Comparison of ENCODE assay signal across 17 cellular contexts in genomic region chr9:37931586-37931985, GRCh38. TPM values are rescaled to one million over a fixed set of nuclear protein-coding genes. Genes with fewer than 3 reads are reported as not detected.
DNase-seq lines count a peak whose midpoint lies in the region; ATAC-seq, FAIRE-seq and TF ChIP-seq lines count a peak whose summit lies in the region.
"Had no signal": no experiment of that assay in that cellular context is flagged by ENCODE, and none has a peak within 500 bp of the region (broad histone marks: within the 10 kb centered on the region; RNA-seq: fewer than 3 reads in every experiment).

No MANE protein-coding gene starts in this region.

- no peak overlapping the region for H3K4me2 ChIP-seq in endothelial cell of umbilical vein (ENCODE audit: insufficient read depth, low read length)
- H3K4me2 ChIP-seq: BLaER1 had no signal

- no peaks in the 10 kb centered on the region for H4K20me1 ChIP-seq in endothelial cell of umbilical vein (replicated peaks; ENCODE audit: control insufficient read depth, extremely low read depth, insufficient read depth, low read length)
- H4K20me1 ChIP-seq: BLaER1 had no signal

- POLR2A ChIA-PET in endothelial cell of umbilical vein (lab: Charles Lee), result no interaction called here

- no peaks in the 10 kb centered on the region for H3K36me3 ChIP-seq in endothelial cell of umbilical vein (ENCODE audit: control insufficient read depth in 2 of 2, extremely low read depth in 1 of 2, insufficient read depth in 2 of 2, low read length in 2 of 2)
- H3K36me3 ChIP-seq: BLaER1 had no signal

- peaks cover 2% of the 10 kb centered on the region for H3K79me2 ChIP-seq in endothelial cell of umbilical vein (ENCODE audit: control insufficient read depth, insufficient read depth, low read length)

- H2AFZ ChIP-seq in endothelial cell of umbilical vein (ENCODE audit: low read depth, low read length), result no peak overlapping the region

- no peaks in the 10 kb centered on the region for H3K27me3 ChIP-seq in endothelial cell of umbilical vein (ENCODE audit: control insufficient read depth in 2 of 2, insufficient read depth in 2 of 2, low read length in 2 of 2)
- no peaks in the 10 kb centered on the region for H3K27me3 ChIP-seq in foreskin keratinocyte
- H3K27me3 ChIP-seq: BLaER1 had no signal

- BruUV-seq in endothelial cell of umbilical vein (replicated peaks; lab: Mats Ljungman, UMichigan), result no TSS peak

- TF ChIP-seq CTCF in AG10803 (conservative IDR thresholded peaks at IDR 0.05; ENCODE audit: low read length) (no peak), endothelial cell of umbilical vein (IDR thresholded peaks at IDR 0.05; ENCODE audit: extremely low read depth in 1 of 2, insufficient read depth in 1 of 2, low read depth in 1 of 2, low read length in 2 of 2) (no peak), foreskin keratinocyte (conservative IDR thresholded peaks at IDR 0.05) (no peak)

- no peak for TF ChIP-seq POLR2A in endothelial cell of umbilical vein (IDR thresholded peaks at IDR 0.05; ENCODE audit: low read depth, low read length)

- intact Hi-C loops in endothelial cell of umbilical vein (cut with micrococcal nuclease), result no loop called here
- intact Hi-C loops in posterior cingulate gyrus (cut with DNase I), result no loop called here

- H3K4me3 ChIP-seq in AG10803 (ENCODE audit: low read length) (no peak overlapping the region), endothelial cell of umbilical vein (replicated peaks in 1 of 3; ENCODE audit: insufficient read depth in 1 of 3, low read depth in 1 of 3, low read length in 3 of 3) (no peak overlapping the region)
- H3K4me3 ChIP-seq: BLaER1, GM12878 had no signal

- no peak for FAIRE-seq in endothelial cell of umbilical vein (lab: Jason Lieb, UNC)
- FAIRE-seq: GM12878, GM19239 had no signal

- CTCF ChIA-PET in endothelial cell of umbilical vein (lab: Charles Lee), result interaction anchor here (1.8 kb wide), 1 partner anchor 15 kb away, joined by 5 read pairs; no protein-coding TSS in a partner anchor

- no peaks in the 10 kb centered on the region for H3K9me3 ChIP-seq in endothelial cell of umbilical vein (replicated peaks; ENCODE audit: control insufficient read depth, insufficient read depth, low read length)

- ATAC-seq in foreskin keratinocyte (no peak), GM19023 (IDR thresholded peaks at IDR 0.05; ENCODE audit: unreplicated experiment) (no peak)
- ATAC-seq: GM12878 had no signal

- DNase-seq in AG10803 (ENCODE audit: low read depth), result peak; percentile 56
- DNase-seq in RPMI7951 (ENCODE audit: low read depth), result peak; percentile 66
- peak; percentile 51 for DNase-seq in endothelial cell of umbilical vein (ENCODE audit: low read depth, low spot score)
- no peak for DNase-seq in foreskin keratinocyte
- DNase-seq in NCI-H510A (lab: John Stamatoyannopoulos, UW), result no peak
- DNase-seq in posterior cingulate gyrus, result no peak
- DNase-seq in EL, result no peak
- DNase-seq: AML-193; CD8-positive, alpha-beta memory T cell; DMS53; GOT3; H9 had no signal

- H3K4me1 ChIP-seq in endothelial cell of umbilical vein (ENCODE audit: control insufficient read depth, extremely low read depth, insufficient read depth, low read length) (peaks cover 33% of the 10 kb centered on the region), foreskin keratinocyte (peaks cover 6% of the 10 kb centered on the region)

- H3K27ac ChIP-seq in endothelial cell of umbilical vein (ENCODE audit: insufficient read depth, low read depth, low read length) (no peak overlapping the region), foreskin keratinocyte (peak overlapping the region; percentile 0)
- H3K27ac ChIP-seq: 22Rv1, BLaER1 had no signal

- dilution Hi-C loops in endothelial cell of umbilical vein (cut with MboI; ENCODE audit: extremely low pct_ligation_motif_present, low sequenced_read_pairs), result no loop called here

- H3K9ac ChIP-seq in endothelial cell of umbilical vein (replicated peaks; ENCODE audit: extremely low read depth, insufficient read depth, low read length), result no peak overlapping the region
- H3K9ac ChIP-seq: BLaER1 had no signal

- no peaks in the 10 kb centered on the region for H3K9me1 ChIP-seq in endothelial cell of umbilical vein (replicated peaks; ENCODE audit: control insufficient read depth, extremely low read depth, insufficient read depth, low read length)

TF ChIP-seq in endothelial cell of umbilical vein, 7 proteins besides CTCF, POLR2A, EP300 and RAD21:
- TF ChIP-seq EZH2 (IDR thresholded peaks at IDR 0.05; ENCODE audit: borderline replicate concordance, low read depth, low read length, severe bottlenecking) (no peak), MAX (IDR thresholded peaks at IDR 0.05; ENCODE audit: insufficient read depth, insufficient read length) (no peak), GATA2 (IDR thresholded peaks at IDR 0.05; ENCODE audit: insufficient read depth, insufficient read length, low read depth, low read length) (no peak), FOS (IDR thresholded peaks at IDR 0.05; ENCODE audit: borderline replicate concordance, insufficient read depth, low read length) (no peak), MYC (IDR thresholded peaks at IDR 0.05; ENCODE audit: low read depth, low read length) (no peak), POLR2AphosphoS5 (IDR thresholded peaks at IDR 0.05; ENCODE audit: insufficient read depth, low read depth, low read length) (no peak), JUN (IDR thresholded peaks at IDR 0.05; ENCODE audit: borderline replicate concordance, insufficient read depth, insufficient read length, low read depth) (no peak)

RNA-seq across cellular contexts. Expression of gene SLC25A51, which starts 27.7 kb away (rescaled TPM):
- 47.2 and 55.5 TPM in 2 replicates for total RNA-seq in RPMI7951 (2014; rRNA removed; shearing (Covaris generic))
- total RNA-seq in endothelial cell of umbilical vein (36.2 and 38.3 TPM in 2 replicates), foreskin keratinocyte (31.1 and 31.8 TPM in 2 replicates)
- polyA plus RNA-seq in endothelial cell of umbilical vein (14.8 and 15.4 TPM in 2 replicates), foreskin keratinocyte (7.8 and 9.1 TPM in 2 replicates)
- polyA plus RNA-seq in endothelial cell of umbilical vein (2011; cell fraction: cytosol; rRNA removed), result 17.0 and 17.2 TPM in 2 replicates
- 13.2 and 17.7 TPM in 2 replicates for polyA plus RNA-seq in endothelial cell of umbilical vein (2011; cell fraction: nucleus; rRNA removed)
- polyA plus RNA-seq in endothelial cell of umbilical vein (2012), result 14.1 and 21.7 TPM in 2 replicates
- polyA minus RNA-seq in endothelial cell of umbilical vein, result 62.4 and 62.5 TPM in 2 replicates
- 19.7 TPM for polyA minus RNA-seq in endothelial cell of umbilical vein (2011; cell fraction: cytosol; rRNA and poly(A)+ RNA removed)
- 23.3 and 28.9 TPM in 2 replicates for polyA minus RNA-seq in endothelial cell of umbilical vein (2011; cell fraction: nucleus; rRNA and poly(A)+ RNA removed)

Comparison
In these comparisons a context has a peak if more than half of its experiments do, and no peak if none do; other contexts are left out.
1. DNase-seq: peak in AG10803 (single experiment), RPMI7951 (single experiment) and endothelial cell of umbilical vein (single experiment); none in foreskin keratinocyte (0 of 2), NCI-H510A (single experiment), posterior cingulate gyrus (0 of 10) and EL (single experiment).